In the genomic region with DNA sequence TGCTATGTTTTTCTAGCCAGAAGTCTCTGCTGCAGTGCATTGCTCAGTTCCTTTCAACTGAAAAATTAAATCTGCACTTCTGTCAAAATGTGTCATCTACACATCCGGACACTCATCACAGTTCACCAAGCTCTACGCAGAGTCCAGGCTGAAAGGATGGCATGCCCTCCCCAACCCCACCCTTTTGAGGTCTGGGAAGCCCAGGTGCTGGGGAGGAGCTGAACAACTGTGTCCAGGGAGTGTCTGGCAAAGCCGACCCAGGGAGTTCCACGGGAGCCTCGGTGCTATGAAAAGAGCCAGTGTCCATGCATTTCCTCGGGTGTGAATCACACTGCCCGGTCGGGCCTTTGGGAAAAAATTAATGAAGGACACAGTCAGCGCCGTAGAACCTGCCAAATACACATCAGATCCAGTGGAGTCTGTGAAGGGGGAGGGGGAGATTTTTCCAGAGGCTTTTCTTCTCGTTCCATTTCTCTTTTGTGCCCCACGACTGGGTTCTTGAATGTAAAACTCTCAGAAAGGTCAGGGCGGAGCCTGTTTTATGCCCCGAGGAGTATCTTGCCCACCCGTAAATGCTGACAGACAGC, we compare ENCODE assay signal across 8 cellular contexts. TPM values are rescaled to one million over a fixed set of nuclear protein-coding genes. Genes with fewer than 3 reads are reported as not detected.
DNase-seq lines count a peak whose midpoint lies in the region; ATAC-seq and TF ChIP-seq lines count a peak whose summit lies in the region.

No MANE protein-coding gene starts in this region.

- intact Hi-C loops in ovary (cut with DNase I) = loop anchor here in 1 of 4 donors (10.0 kb wide), 1 partner anchor 82 kb away; no protein-coding TSS in a partner anchor

- H3K9me3 Mint-ChIP-seq in activated naive CD8-positive, alpha-beta T cell treated with anti-CD3 and anti-CD28 coated beads, Interleukin-2, amount 50 U/mL, for 24 hours = no peaks in the 10 kb centered on the region

- H3K4me3 ChIP-seq in cardiac muscle cell (peak overlapping the region; percentile 83), ovary (peak overlapping the region; percentile 68)

- H3K27me3 ChIP-seq in cardiac muscle cell = no peaks in the 10 kb centered on the region
- no peaks in the 10 kb centered on the region for H3K27me3 ChIP-seq in ovary

- no peaks in the 10 kb centered on the region for H3K9me3 ChIP-seq in cardiac muscle cell (ENCODE audit: low read depth)
- H3K9me3 ChIP-seq in ovary = no peaks in the 10 kb centered on the region

- WGBS in ovary, 3 donors = 1 to 2% (median 2%) methylated on average over 15 of the region's 15 CpGs

- no peak for TF ChIP-seq EP300 in ovary (IDR thresholded peaks at IDR 0.05)

- no peak for TF ChIP-seq POLR2A in ovary (IDR thresholded peaks at IDR 0.05)

- H3K36me3 ChIP-seq in cardiac muscle cell (no peaks in the 10 kb centered on the region), ovary (no peaks in the 10 kb centered on the region)

- H3K4me1 ChIP-seq in cardiac muscle cell (ENCODE audit: low read depth) (peaks cover 18% of the 10 kb centered on the region), ovary (ENCODE audit: insufficient read depth) (no peaks in the 10 kb centered on the region)

- H3K27ac Mint-ChIP-seq in activated naive CD8-positive, alpha-beta T cell treated with anti-CD3 and anti-CD28 coated beads, Interleukin-2, amount 50 U/mL, for 24 hours = peak overlapping the region; percentile 77

- H3K27me3 Mint-ChIP-seq in activated naive CD8-positive, alpha-beta T cell treated with anti-CD3 and anti-CD28 coated beads, Interleukin-2, amount 50 U/mL, for 24 hours = peaks cover 28% of the 10 kb centered on the region

- peak overlapping the region; percentile 42 for H3K27ac ChIP-seq in cardiac muscle cell
- H3K27ac ChIP-seq in ovary = peak overlapping the region; percentile 77 to 85

- H3K4me3 Mint-ChIP-seq in activated naive CD8-positive, alpha-beta T cell treated with anti-CD3 and anti-CD28 coated beads, Interleukin-2, amount 50 U/mL, for 24 hours = peak overlapping the region; percentile 78

- DNase-seq in ACHN (peak; percentile 87), OCI-M1 (lab: John Stamatoyannopoulos, UW) (peak; percentile 28), cardiac muscle cell (ENCODE audit: low read depth in 1 of 2, low spot score in 1 of 2) (peak in 1 of 2 donors; percentile 55), ovary (peak; percentile 40 to 57 (median 51)), GM19238 (ENCODE audit: insufficient read length, low spot score) (no peak), NCI-H774 (lab: John Stamatoyannopoulos, UW) (no peak)
- peak; percentile 18 for DNase-seq in activated naive CD8-positive, alpha-beta T cell treated with anti-CD3 and anti-CD28 coated beads, Interleukin-2, amount 50 U/mL, for 24 hours

- in situ Hi-C loops in ACHN (cut with HindIII; ENCODE audit: low pct_ligation_motif_present, low pct_unique_long_range_greater_than_20kb, low sequenced_read_pairs) = no loop called here

- no peak for TF ChIP-seq CTCF in cardiac muscle cell (IDR thresholded peaks at IDR 0.05; ENCODE audit: low read depth, low read length)
- no peak for TF ChIP-seq CTCF in ovary (IDR thresholded peaks at IDR 0.05)

- ATAC-seq in GM19455 (IDR thresholded peaks at IDR 0.05; ENCODE audit: unreplicated experiment) = peak; percentile 18
- ATAC-seq in activated naive CD8-positive, alpha-beta T cell treated with anti-CD3 and anti-CD28 coated beads, Interleukin-2, amount 50 U/mL, for 24 hours = peak; percentile 24

- H3K36me3 Mint-ChIP-seq in activated naive CD8-positive, alpha-beta T cell treated with anti-CD3 and anti-CD28 coated beads, Interleukin-2, amount 50 U/mL, for 24 hours (ENCODE audit: low read depth) = peaks cover 3% of the 10 kb centered on the region

- peaks cover 42% of the 10 kb centered on the region for H3K4me1 Mint-ChIP-seq in activated naive CD8-positive, alpha-beta T cell treated with anti-CD3 and anti-CD28 coated beads, Interleukin-2, amount 50 U/mL, for 24 hours

RNA-seq across cellular contexts. Expression of a gene that starts 0.7 kb away (rescaled TPM):
- total RNA-seq in cardiac muscle cell (10.9 and 11.7 TPM in 2 replicates), ovary (100 to 1,000 TPM in 3 of 7 donors, 10 to 100 TPM in 4; 42.5 to 271 (median 95.5) TPM)
- polyA plus RNA-seq in cardiac muscle cell (9.5 and 13.9 TPM in 2 replicates), ovary (1 to 10 TPM; 4.9 to 10.0 TPM)

Comparison
In these comparisons a context has a peak if more than half of its experiments do, and no peak if none do; other contexts are left out.
1. DNase-seq: peak in ACHN (single experiment), OCI-M1 (single experiment), activated naive CD8-positive, alpha-beta T cell treated with anti-CD3 and anti-CD28 coated beads, Interleukin-2, amount 50 U/mL, for 24 hours (single experiment) and ovary (5 of 5); none in GM19238 (single experiment) and NCI-H774 (single experiment).